In genomic region chr11:66195867-66196266, GRCh38 we compare ENCODE assay signal across 1 cellular context.
TF ChIP-seq lines count a peak whose summit lies in the region.

No MANE protein-coding gene starts in this region.

TF ChIP-seq in HepG2, 621 proteins besides CTCF, POLR2A, EP300 and RAD21 (continued from another document and continues in another):
- TF ChIP-seq, protein P1, sequence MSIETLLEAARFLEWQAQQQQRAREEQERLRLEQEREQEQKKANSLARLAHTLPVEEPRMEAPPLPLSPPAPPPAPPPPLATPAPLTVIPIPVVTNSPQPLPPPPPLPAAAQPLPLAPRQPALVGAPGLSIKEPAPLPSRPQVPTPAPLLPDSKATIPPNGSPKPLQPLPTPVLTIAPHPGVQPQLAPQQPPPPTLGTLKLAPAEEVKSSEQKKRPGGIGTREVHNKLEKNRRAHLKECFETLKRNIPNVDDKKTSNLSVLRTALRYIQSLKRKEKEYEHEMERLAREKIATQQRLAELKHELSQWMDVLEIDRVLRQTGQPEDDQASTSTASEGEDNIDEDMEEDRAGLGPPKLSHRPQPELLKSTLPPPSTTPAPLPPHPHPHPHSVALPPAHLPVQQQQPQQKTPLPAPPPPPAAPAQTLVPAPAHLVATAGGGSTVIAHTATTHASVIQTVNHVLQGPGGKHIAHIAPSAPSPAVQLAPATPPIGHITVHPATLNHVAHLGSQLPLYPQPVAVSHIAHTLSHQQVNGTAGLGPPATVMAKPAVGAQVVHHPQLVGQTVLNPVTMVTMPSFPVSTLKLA (IDR thresholded peaks at IDR 0.05), result no peak
- TF ChIP-seq ZBTB3 (CRISPR knock-in tag; IDR thresholded peaks at IDR 0.05; ENCODE audit: borderline replicate concordance, low read depth), result no peak
- no peak for TF ChIP-seq ZNF605 (CRISPR knock-in tag; IDR thresholded peaks at IDR 0.05)
- TF ChIP-seq RNF2 (conservative IDR thresholded peaks at IDR 0.05; ENCODE audit: low read depth), result no peak
- TF ChIP-seq KDM6A (CRISPR knock-in tag; IDR thresholded peaks at IDR 0.05; ENCODE audit: low read depth), result no peak
- no peak for TF ChIP-seq STAT5B (CRISPR knock-in tag; IDR thresholded peaks at IDR 0.05)
- TF ChIP-seq TRIM24 (CRISPR knock-in tag; IDR thresholded peaks at IDR 0.05), result no peak
- TF ChIP-seq ZNF816 (CRISPR knock-in tag; IDR thresholded peaks at IDR 0.05; ENCODE audit: borderline replicate concordance), result no peak
- TF ChIP-seq ELF3 (CRISPR knock-in tag; IDR thresholded peaks at IDR 0.05), result no peak
- TF ChIP-seq GATA4 (IDR thresholded peaks at IDR 0.05; ENCODE audit: borderline replicate concordance, low read depth), result no peak
- no peak for TF ChIP-seq SRY (CRISPR knock-in tag; IDR thresholded peaks at IDR 0.05)
- TF ChIP-seq CREB1 (IDR thresholded peaks at IDR 0.05), result no peak
- no peak for TF ChIP-seq CREB1 (CRISPR knock-in tag; IDR thresholded peaks at IDR 0.05)
- TF ChIP-seq ZNF646 (CRISPR knock-in tag; IDR thresholded peaks at IDR 0.05), result no peak
- TF ChIP-seq, protein P2, sequence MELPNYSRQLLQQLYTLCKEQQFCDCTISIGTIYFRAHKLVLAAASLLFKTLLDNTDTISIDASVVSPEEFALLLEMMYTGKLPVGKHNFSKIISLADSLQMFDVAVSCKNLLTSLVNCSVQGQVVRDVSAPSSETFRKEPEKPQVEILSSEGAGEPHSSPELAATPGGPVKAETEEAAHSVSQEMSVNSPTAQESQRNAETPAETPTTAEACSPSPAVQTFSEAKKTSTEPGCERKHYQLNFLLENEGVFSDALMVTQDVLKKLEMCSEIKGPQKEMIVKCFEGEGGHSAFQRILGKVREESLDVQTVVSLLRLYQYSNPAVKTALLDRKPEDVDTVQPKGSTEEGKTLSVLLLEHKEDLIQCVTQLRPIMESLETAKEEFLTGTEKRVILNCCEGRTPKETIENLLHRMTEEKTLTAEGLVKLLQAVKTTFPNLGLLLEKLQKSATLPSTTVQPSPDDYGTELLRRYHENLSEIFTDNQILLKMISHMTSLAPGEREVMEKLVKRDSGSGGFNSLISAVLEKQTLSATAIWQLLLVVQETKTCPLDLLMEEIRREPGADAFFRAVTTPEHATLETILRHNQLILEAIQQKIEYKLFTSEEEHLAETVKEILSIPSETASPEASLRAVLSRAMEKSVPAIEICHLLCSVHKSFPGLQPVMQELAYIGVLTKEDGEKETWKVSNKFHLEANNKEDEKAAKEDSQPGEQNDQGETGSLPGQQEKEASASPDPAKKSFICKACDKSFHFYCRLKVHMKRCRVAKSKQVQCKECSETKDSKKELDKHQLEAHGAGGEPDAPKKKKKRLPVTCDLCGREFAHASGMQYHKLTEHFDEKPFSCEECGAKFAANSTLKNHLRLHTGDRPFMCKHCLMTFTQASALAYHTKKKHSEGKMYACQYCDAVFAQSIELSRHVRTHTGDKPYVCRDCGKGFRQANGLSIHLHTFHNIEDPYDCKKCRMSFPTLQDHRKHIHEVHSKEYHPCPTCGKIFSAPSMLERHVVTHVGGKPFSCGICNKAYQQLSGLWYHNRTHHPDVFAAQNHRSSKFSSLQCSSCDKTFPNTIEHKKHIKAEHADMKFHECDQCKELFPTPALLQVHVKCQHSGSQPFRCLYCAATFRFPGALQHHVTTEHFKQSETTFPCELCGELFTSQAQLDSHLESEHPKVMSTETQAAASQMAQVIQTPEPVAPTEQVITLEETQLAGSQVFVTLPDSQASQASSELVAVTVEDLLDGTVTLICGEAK (IDR thresholded peaks at IDR 0.05), result no peak
- TF ChIP-seq, protein P2 (CRISPR knock-in tag; IDR thresholded peaks at IDR 0.05), result no peak
- no peak for TF ChIP-seq CC2D1A (CRISPR knock-in tag; IDR thresholded peaks at IDR 0.05)
- TF ChIP-seq PCBP1 (IDR thresholded peaks at IDR 0.05; ENCODE audit: borderline replicate concordance, low read depth, low read length), result no peak
- TF ChIP-seq, protein P3, sequence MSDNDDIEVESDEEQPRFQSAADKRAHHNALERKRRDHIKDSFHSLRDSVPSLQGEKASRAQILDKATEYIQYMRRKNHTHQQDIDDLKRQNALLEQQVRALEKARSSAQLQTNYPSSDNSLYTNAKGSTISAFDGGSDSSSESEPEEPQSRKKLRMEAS (IDR thresholded peaks at IDR 0.05), result no peak
- no peak for TF ChIP-seq ZNF549 (CRISPR knock-in tag; IDR thresholded peaks at IDR 0.05)
- TF ChIP-seq HES4 (CRISPR knock-in tag; IDR thresholded peaks at IDR 0.05; ENCODE audit: borderline replicate concordance), result no peak
- TF ChIP-seq CBX2 (IDR thresholded peaks at IDR 0.05; ENCODE audit: low read depth, low read length), result no peak
- no peak for TF ChIP-seq CBX2 (CRISPR knock-in tag; IDR thresholded peaks at IDR 0.05; ENCODE audit: low read depth)
- no peak for TF ChIP-seq POGK (CRISPR knock-in tag; conservative IDR thresholded peaks at IDR 0.05)
- TF ChIP-seq HOXA5 (CRISPR knock-in tag; IDR thresholded peaks at IDR 0.05), result no peak
- TF ChIP-seq ADNP (CRISPR knock-in tag; IDR thresholded peaks at IDR 0.05), result no peak
- TF ChIP-seq ZNF44 (CRISPR knock-in tag; IDR thresholded peaks at IDR 0.05), result no peak
- TF ChIP-seq AKNA (CRISPR knock-in tag; IDR thresholded peaks at IDR 0.05; ENCODE audit: borderline replicate concordance), result no peak
- TF ChIP-seq KDM5B (CRISPR knock-in tag; IDR thresholded peaks at IDR 0.05; ENCODE audit: borderline replicate concordance), result no peak
- TF ChIP-seq ATAD3A (CRISPR knock-in tag; IDR thresholded peaks at IDR 0.05), result no peak
